Comparison of ENCODE assay signal across 27 cellular contexts in the genomic region with DNA sequence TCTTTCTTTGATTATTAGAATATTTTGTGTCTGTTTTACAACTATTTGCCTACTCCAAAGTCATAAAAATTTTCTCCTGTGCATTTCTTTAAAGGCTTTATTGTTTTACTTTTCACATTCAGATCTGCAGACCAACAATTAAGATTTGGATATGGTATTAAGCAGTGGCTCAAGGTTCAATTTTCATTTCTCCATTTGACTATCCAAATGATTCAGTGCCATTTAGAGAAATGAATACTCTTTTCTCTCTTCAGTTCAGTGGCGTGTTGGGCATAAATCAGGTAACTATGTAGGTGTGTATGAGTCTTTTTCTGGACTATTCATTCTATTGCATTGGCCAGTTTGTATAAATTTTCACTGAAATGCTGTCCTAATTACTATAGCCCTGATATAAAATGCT. TPM values are rescaled to one million over a fixed set of nuclear protein-coding genes. Genes with fewer than 3 reads are reported as not detected.
"Had no signal": no experiment of that assay in that cellular context is flagged by ENCODE, and none has a peak within 500 bp of the region (broad histone marks: within the 10 kb centered on the region; RNA-seq: fewer than 3 reads in every experiment).

No MANE protein-coding gene starts in this region.

- H3K4me3 ChIP-seq: K562, PC-9 had no signal

- H3K4me2 ChIP-seq: PC-9 had no signal

- H3K27me3 ChIP-seq: brain microvascular endothelial cell had no signal

- H2AFZ ChIP-seq: PC-9 had no signal

- DNase-seq: activated CD4-positive, alpha-beta T cell treated with anti-CD3 and anti-CD28 coated beads, Interleukin-2, amount 10 ng/mL, durations not matched to agents 24 days and 14 days; activated CD4-positive, alpha-beta T cell treated with anti-CD3 and anti-CD28 coated beads, Interleukin-2, amount 50 U/mL, for 4 hours; activated CD8-positive, alpha-beta T cell treated with anti-CD3 and anti-CD28 coated beads for 36 hours; activated gamma-delta T cell; activated naive CD4-positive, alpha-beta T cell treated with Interleukin-2 at 50 U/mL for 16 hours; activated T-cell treated with anti-CD3 and anti-CD28 coated beads, Interleukin-2, amount 50 U/mL, for 24 hours; amniotic stem cell; aorta; brain microvascular endothelial cell; central memory CD4-positive, alpha-beta T cell; NCI-H1105; NCI-H1417 treated with DMSO at 0.1 percent for 48 hours; NCI-H1694; NCI-H1930; NCI-H2081 treated with DMSO at 0.1 percent for 48 hours; NCI-H226; NCI-H446 treated with DMSO at 0.1 percent for 48 hours; NCI-H524; NCI-H748 treated with DMSO at 0.1 percent for 48 hours; NK-92 treated with Interleukin-12 subunit alpha and Interleukin-12 subunit beta, amount 100 ng/mL, for 24 hours; PC-9; Right ventricle myocardium superior; SW 1271; T-helper 1 cell; T1000 had no signal

- ATAC-seq: activated CD8-positive, alpha-beta T cell treated with anti-CD3 and anti-CD28 coated beads for 36 hours; K562 had no signal

- FAIRE-seq: K562 had no signal

- H3K27ac ChIP-seq: brain microvascular endothelial cell, PC-9 had no signal

- H3K36me3 ChIP-seq: brain microvascular endothelial cell had no signal

RNA-seq across cellular contexts. Expression of gene IL1R1, which starts 57.3 kb away (rescaled TPM):
- total RNA-seq: OCI-LY7 had no signal
